ENCODE assay signal across 9 cellular contexts in the genomic region with DNA sequence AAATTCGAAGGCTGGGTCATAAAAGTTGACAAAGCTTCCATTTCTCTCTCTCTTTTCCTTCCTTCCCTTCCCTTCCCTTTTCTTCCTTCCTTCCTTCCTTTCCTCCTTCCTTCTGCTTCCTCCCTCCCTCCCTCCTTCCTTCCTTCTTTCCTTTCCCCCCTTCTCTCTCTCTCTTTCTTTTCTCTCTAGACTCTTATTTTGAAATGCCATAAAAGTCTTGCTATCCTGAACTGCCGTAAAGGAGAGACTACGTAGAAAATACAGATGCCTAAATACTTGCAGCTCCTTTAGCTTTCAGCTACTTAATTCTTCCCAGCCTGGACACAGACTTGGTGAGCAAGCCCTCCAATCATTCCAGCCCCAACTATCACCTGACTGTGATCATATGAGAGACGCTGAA.
"Had no signal": no experiment of that assay in that cellular context is flagged by ENCODE, and none has a peak within 500 bp of the region (broad histone marks: within the 10 kb centered on the region; RNA-seq: fewer than 3 reads in every experiment).

No MANE protein-coding gene starts in this region.

- FAIRE-seq: H54, HepG2 had no signal

- H3K4me1 Mint-ChIP-seq: IgD-negative memory B cell had no signal

- H3K36me3 Mint-ChIP-seq: IgD-negative memory B cell had no signal

- DNase-seq: GOT3, Kasumi-1, KG1 had no signal

- H3K9me3 ChIP-seq: HAP-1 had no signal

- H3K4me3 Mint-ChIP-seq: IgD-negative memory B cell had no signal

- ATAC-seq: HCT116, HepG2 had no signal

- H3K27me3 Mint-ChIP-seq: IgD-negative memory B cell had no signal

- H3K4me1 ChIP-seq: HAP-1 had no signal

- H3K4me3 ChIP-seq: HAP-1 had no signal

- H3K27ac Mint-ChIP-seq: IgD-negative memory B cell had no signal

- H3K27ac ChIP-seq: HL-60 had no signal

- H3K36me3 ChIP-seq: HAP-1 had no signal
